ENCODE assay signal across 18 cellular contexts in the genomic region with DNA sequence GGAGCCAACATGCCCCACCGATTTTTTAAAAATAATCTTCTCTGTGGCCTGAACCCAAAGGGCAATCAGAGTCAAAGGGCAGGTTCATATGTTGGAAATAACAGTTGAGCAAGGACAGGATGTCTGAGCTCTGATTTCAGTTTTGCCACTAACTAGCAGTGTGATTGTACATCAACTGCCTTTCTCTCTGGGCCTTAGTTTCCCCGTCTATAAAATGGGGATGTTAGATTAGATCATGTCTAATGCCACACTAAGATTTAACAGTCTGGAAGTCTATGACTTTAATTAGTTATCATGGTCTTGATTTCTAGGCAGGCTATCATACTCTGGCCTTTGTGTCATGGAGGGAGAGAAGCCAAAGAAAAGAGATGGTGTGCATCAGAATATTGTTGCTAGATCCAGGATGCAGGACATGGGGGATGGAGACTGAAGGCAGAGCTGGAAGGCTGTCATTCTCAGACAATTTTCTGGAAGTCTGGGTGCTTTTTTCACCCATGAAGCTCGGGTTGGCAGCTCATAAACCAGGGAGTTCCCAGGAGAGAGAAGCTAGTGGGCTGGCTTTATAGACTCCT. TPM values are rescaled to one million over a fixed set of nuclear protein-coding genes. Genes with fewer than 3 reads are reported as not detected.
DNase-seq lines count a peak whose midpoint lies in the region; ATAC-seq and TF ChIP-seq lines count a peak whose summit lies in the region.
"Had no signal": no experiment of that assay in that cellular context is flagged by ENCODE, and none has a peak within 500 bp of the region (broad histone marks: within the 10 kb centered on the region; RNA-seq: fewer than 3 reads in every experiment).

No MANE protein-coding gene starts in this region.

- no peak overlapping the region for H3K4me3 Mint-ChIP-seq in activated naive CD8-positive, alpha-beta T cell treated with anti-CD3 and anti-CD28 coated beads, Interleukin-2, amount 50 U/mL, for 24 hours
- H3K4me3 Mint-ChIP-seq: activated CD4-positive, alpha-beta T cell treated with anti-CD3 and anti-CD28 coated beads, Interleukin-2, amount 10 ng/mL, durations not matched to agents 7 days and 5 days; stimulated activated naive B cell treated with anti-CD40 and anti-IgM and Interleukin-4, amounts not matched to agents 10 μg/mL and 1 μg/mL and 100 μg/mL, for 72 hours; T-cell had no signal

- H3K4me2 ChIP-seq in PC-9 (peak overlapping the region; percentile 76), trophoblast cell (ENCODE audit: low read length) (no peak overlapping the region)
- H3K4me2 ChIP-seq: KMS-11 had no signal

- no peak overlapping the region for H4K12ac ChIP-seq in trophoblast cell (ENCODE audit: low read depth, low read length)

- no peak overlapping the region for H2AFZ ChIP-seq in PC-9
- no peak overlapping the region for H2AFZ ChIP-seq in trophoblast cell (ENCODE audit: insufficient read depth, low read length, poor library complexity)

- H3K9me3 ChIP-seq in PC-9 (ENCODE audit: insufficient read depth, low read depth) (peaks cover 9% of the 10 kb centered on the region), esophagus (ENCODE audit: control insufficient read depth in 2 of 2, insufficient read depth in 1 of 2, low read depth in 1 of 2, low read length in 1 of 2) (no peaks in the 10 kb centered on the region), trophoblast cell (ENCODE audit: insufficient read depth, low read depth, low read length) (peaks cover 2% of the 10 kb centered on the region)
- H3K9me3 ChIP-seq: tibial artery had no signal

- H3K27me3 Mint-ChIP-seq in activated naive CD8-positive, alpha-beta T cell treated with anti-CD3 and anti-CD28 coated beads, Interleukin-2, amount 50 U/mL, for 24 hours = no peaks in the 10 kb centered on the region
- H3K27me3 Mint-ChIP-seq: stimulated activated naive B cell treated with anti-CD40 and anti-IgM and Interleukin-4, amounts not matched to agents 10 μg/mL and 1 μg/mL and 100 μg/mL, for 72 hours had no signal

- 74% methylated on average over 3 of the region's 3 CpGs for WGBS in esophagus, 2 donors
- WGBS in trophoblast cell (ENCODE audit: extremely low coverage, insufficient coverage, insufficient read length) = no CpG with 5 or more reads among the region's 3 CpGs

- H3K9me2 ChIP-seq in PC-9 (ENCODE audit: insufficient read depth) = no peaks in the 10 kb centered on the region

- H3K27ac ChIP-seq in 22Rv1 (peak overlapping the region; percentile 20; the same call in 1 of the 2 replicates), PC-9 (peak overlapping the region; percentile 99), esophagus (ENCODE audit: low read depth in 2 of 2, low read length in 1 of 2) (peak overlapping the region; percentile 90 to 95), trophoblast cell (ENCODE audit: low read depth, low read length) (peak overlapping the region; percentile 70)
- H3K27ac ChIP-seq: KMS-11, tibial artery had no signal

- peaks cover 12% of the 10 kb centered on the region; the same call in 1 of the 2 replicates for H3K79me2 ChIP-seq in PC-9 (ENCODE audit: low read depth)
- peaks cover 3% of the 10 kb centered on the region for H3K79me2 ChIP-seq in trophoblast cell (ENCODE audit: control insufficient read depth, insufficient read depth, low read length, poor library complexity)

- H3K27me3 ChIP-seq in PC-9 (ENCODE audit: insufficient read depth, low read depth) (no peaks in the 10 kb centered on the region), esophagus (ENCODE audit: control insufficient read depth in 1 of 2, insufficient read depth in 2 of 2, low read length in 2 of 2) (no peaks in the 10 kb centered on the region), trophoblast cell (ENCODE audit: insufficient read depth, low read length) (no peaks in the 10 kb centered on the region)
- H3K27me3 ChIP-seq: tibial artery had no signal

- H3K4me3 ChIP-seq in PC-9 (peak overlapping the region; percentile 29; the same call in 1 of the 2 replicates), esophagus (ENCODE audit: low read depth in 1 of 2, low read length in 2 of 2) (no peak overlapping the region), trophoblast cell (ENCODE audit: low read depth, low read length) (no peak overlapping the region)
- H3K4me3 ChIP-seq: tibial artery had no signal

- peak overlapping the region; percentile 83 for H2BK12ac ChIP-seq in trophoblast cell (ENCODE audit: low read length)

- H3K4me1 Mint-ChIP-seq in activated naive CD8-positive, alpha-beta T cell treated with anti-CD3 and anti-CD28 coated beads, Interleukin-2, amount 50 U/mL, for 24 hours = peaks cover 8% of the 10 kb centered on the region

- H3K9me3 Mint-ChIP-seq in activated naive CD8-positive, alpha-beta T cell treated with anti-CD3 and anti-CD28 coated beads, Interleukin-2, amount 50 U/mL, for 24 hours = no peaks in the 10 kb centered on the region
- H3K9me3 Mint-ChIP-seq: activated CD4-positive, alpha-beta T cell treated with anti-CD3 and anti-CD28 coated beads, Interleukin-2, amount 10 ng/mL, durations not matched to agents 7 days and 5 days; stimulated activated naive B cell treated with anti-CD40 and anti-IgM and Interleukin-4, amounts not matched to agents 10 μg/mL and 1 μg/mL and 100 μg/mL, for 72 hours; T-cell had no signal

- H4K91ac ChIP-seq in trophoblast cell (ENCODE audit: low read depth, low read length) = peak overlapping the region; percentile 64

- no peak for ATAC-seq in GM21367 (IDR thresholded peaks at IDR 0.05; ENCODE audit: unreplicated experiment)
- ATAC-seq in activated naive CD8-positive, alpha-beta T cell treated with anti-CD3 and anti-CD28 coated beads, Interleukin-2, amount 50 U/mL, for 24 hours = no peak
- ATAC-seq: stimulated activated naive B cell treated with anti-CD40 and anti-IgM and Interleukin-4, amounts not matched to agents 10 μg/mL and 1 μg/mL and 100 μg/mL, for 72 hours; T-cell had no signal

- intact Hi-C loops in PC-9 (cut with micrococcal nuclease; ENCODE audit: unreplicated experiment) = loop anchor here (1.0 to 5.0 kb wide), 3 partner anchors 18 to 40 kb away; partner anchors contain the start of gene IER5

- no peak overlapping the region for H3K27ac Mint-ChIP-seq in activated naive CD8-positive, alpha-beta T cell treated with anti-CD3 and anti-CD28 coated beads, Interleukin-2, amount 50 U/mL, for 24 hours
- H3K27ac Mint-ChIP-seq: activated CD4-positive, alpha-beta T cell treated with anti-CD3 and anti-CD28 coated beads, Interleukin-2, amount 10 ng/mL, durations not matched to agents 7 days and 5 days; stimulated activated naive B cell treated with anti-CD40 and anti-IgM and Interleukin-4, amounts not matched to agents 10 μg/mL and 1 μg/mL and 100 μg/mL, for 72 hours; T-cell had no signal

- H4K20me1 ChIP-seq in PC-9 (ENCODE audit: insufficient read depth) = no peaks in the 10 kb centered on the region

- H3K23ac ChIP-seq in trophoblast cell (ENCODE audit: low read length) = no peak overlapping the region

- H3K9ac ChIP-seq in trophoblast cell (ENCODE audit: low read length) = no peak overlapping the region
- H3K9ac ChIP-seq: KMS-11 had no signal

- H3K4ac ChIP-seq in trophoblast cell (ENCODE audit: low read depth, low read length) = peak overlapping the region; percentile 36

- H2BK120ac ChIP-seq in trophoblast cell (ENCODE audit: insufficient read depth, low read length, poor library complexity) = peak overlapping the region; percentile 67

- peak overlapping the region; percentile 55 for H2BK5ac ChIP-seq in trophoblast cell (ENCODE audit: low read depth, low read length, poor library complexity)

- DNase-seq in PC-9 (no peak), trophoblast cell (no peak), SW 1271 (lab: John Stamatoyannopoulos, UW) (no peak)
- DNase-seq in activated naive CD8-positive, alpha-beta T cell treated with anti-CD3 and anti-CD28 coated beads, Interleukin-2, amount 50 U/mL, for 24 hours = no peak
- no peak for DNase-seq in activated CD8-positive, alpha-beta memory T cell treated with anti-CD3 and anti-CD28 coated beads for 24 hours
- DNase-seq: activated CD4-positive, alpha-beta T cell treated with anti-CD3 and anti-CD28 coated beads, Interleukin-2, amount 10 ng/mL, durations not matched to agents 7 days and 5 days; cortex of kidney; hippocampal formation; NCI-H187 treated with DMSO at 0.1 percent for 48 hours; SHP77 treated with DMSO at 0.1 percent for 48 hours; stimulated activated CD4-positive, alpha-beta T cell treated with anti-CD3 and anti-CD28 coated beads, Interleukin-1b, Interleukin-23, amount 100 ng/mL, for 48 hours; stimulated activated naive B cell treated with anti-CD40 and anti-IgM and Interleukin-4, amounts not matched to agents 10 μg/mL and 1 μg/mL and 100 μg/mL, for 72 hours; T-cell; tibial artery had no signal

- BruUV-seq in PC-9 (replicated peaks; lab: Mats Ljungman, UMichigan) = TSS peak; percentile 98

- no peaks in the 10 kb centered on the region for H3K36me3 ChIP-seq in PC-9 (ENCODE audit: low read depth)
- no peaks in the 10 kb centered on the region for H3K36me3 ChIP-seq in esophagus (ENCODE audit: control insufficient read depth in 2 of 2, insufficient read depth in 2 of 2, low read length in 1 of 2)
- H3K36me3 ChIP-seq in trophoblast cell (ENCODE audit: control insufficient read depth in 1 of 2, insufficient read depth in 2 of 2, low read length in 2 of 2) = no peaks in the 10 kb centered on the region
- H3K36me3 ChIP-seq: tibial artery had no signal

- H3F3A ChIP-seq in PC-9 (ENCODE audit: insufficient read depth, low read depth) = peaks cover 64% of the 10 kb centered on the region

- peak overlapping the region; percentile 21 for H2AK5ac ChIP-seq in trophoblast cell (ENCODE audit: low read length)

- peak overlapping the region; percentile 49 for H3K14ac ChIP-seq in trophoblast cell (ENCODE audit: low read length)

- POLR2A ChIA-PET in PC-9 (lab: Charles Lee; ENCODE audit: unreplicated experiment) = interaction anchor here (0.5 to 2.0 kb wide), 7 partner anchors 11 to 36 kb away, joined by 3 to 52 read pairs (median 7); no protein-coding TSS in a partner anchor

- H4K8ac ChIP-seq in trophoblast cell (ENCODE audit: low read depth, low read length) = peak overlapping the region; percentile 20

- H3K18ac ChIP-seq in trophoblast cell (ENCODE audit: low read length) = no peak overlapping the region

- TF ChIP-seq CTCF in 22Rv1 (IDR thresholded peaks at IDR 0.05) (no peak), PC-9 (conservative IDR thresholded peaks at IDR 0.05) (no peak)

- CTCF ChIA-PET in PC-9 (lab: Charles Lee) = interaction anchor here (0.9 to 2.0 kb wide), 4 partner anchors 12 to 235 kb away, joined by 3 to 7 read pairs (median 3); no protein-coding TSS in a partner anchor

- no peaks in the 10 kb centered on the region for H3K36me3 Mint-ChIP-seq in activated naive CD8-positive, alpha-beta T cell treated with anti-CD3 and anti-CD28 coated beads, Interleukin-2, amount 50 U/mL, for 24 hours (ENCODE audit: low read depth)
- H3K36me3 Mint-ChIP-seq: stimulated activated naive B cell treated with anti-CD40 and anti-IgM and Interleukin-4, amounts not matched to agents 10 μg/mL and 1 μg/mL and 100 μg/mL, for 72 hours; T-cell had no signal

- H3K4me1 ChIP-seq in PC-9 (replicated peaks; ENCODE audit: insufficient read depth) (peaks cover 92% of the 10 kb centered on the region), esophagus (ENCODE audit: control insufficient read depth in 2 of 2, insufficient read depth in 2 of 2, low read length in 1 of 2) (peaks cover 2 to 38% of the 10 kb centered on the region in 2 donors), trophoblast cell (ENCODE audit: control insufficient read depth in 1 of 2, insufficient read depth in 2 of 2, low read length in 2 of 2) (peaks cover 37 to 52% of the 10 kb centered on the region in 2 experiments)

- H3K79me1 ChIP-seq in trophoblast cell (ENCODE audit: low read length) = peaks cover 29% of the 10 kb centered on the region

RNA-seq across cellular contexts. Expression of gene IER5, which starts 28.4 kb away (rescaled TPM):
- total RNA-seq in PC-9 (2021) = 21.2 and 23.4 TPM in 2 replicates
- polyA plus RNA-seq in esophagus = 10 to 100 TPM; 16.7 to 27.2 TPM
- 9.0 and 9.8 TPM in 2 replicates for polyA plus RNA-seq in trophoblast cell (2013)

Comparison
In these comparisons a context has a peak if more than half of its experiments do, and no peak if none do; other contexts are left out.
1. H3K27ac ChIP-seq: peak in every context shown above with its lines; median percentile 99 in PC-9; 92 in esophagus; 70 in trophoblast cell; 20 in 22Rv1.